Comparison of ENCODE assay signal across 21 cellular contexts in genomic region chr3:73772599-73772998, GRCh38.
A peak's percentile ranks its signal among the peaks of the same experiment; 100 is the strongest.
DNase-seq lines count a peak whose midpoint lies in the region; ATAC-seq and TF ChIP-seq lines count a peak whose summit lies in the region.
"Had no signal": no experiment of that assay in that cellular context is flagged by ENCODE, and none has a peak within 500 bp of the region (broad histone marks: within the 10 kb centered on the region; RNA-seq: fewer than 3 reads in every experiment).

No MANE protein-coding gene starts in this region.

- H4K20me1 ChIP-seq in SK-N-SH (ENCODE audit: insufficient read depth) = no peaks in the 10 kb centered on the region

- no peaks in the 10 kb centered on the region for H3K9me3 Mint-ChIP-seq in nephron
- no peaks in the 10 kb centered on the region for H3K9me3 Mint-ChIP-seq in T-helper 2 cell treated with Interferon-gamma antibody and Interleukin-4, amounts not matched to agents 5 μg/mL and 100 μg/mL, for 36 hours

- no peaks in the 10 kb centered on the region for H3K36me3 ChIP-seq in SK-N-SH (replicated peaks in 1 of 2; ENCODE audit: control insufficient read depth in 1 of 2, insufficient read depth in 2 of 2, low read length in 1 of 2)

- no peak overlapping the region for H3K4me3 Mint-ChIP-seq in nephron
- no peak overlapping the region for H3K4me3 Mint-ChIP-seq in T-helper 2 cell treated with Interferon-gamma antibody and Interleukin-4, amounts not matched to agents 5 μg/mL and 100 μg/mL, for 36 hours
- H3K4me3 Mint-ChIP-seq: CD4-positive, alpha-beta memory T cell had no signal

- CTCF ChIA-PET in SK-N-SH (lab: Yijun Ruan, JAX) = interaction anchor here (1.0 to 1.3 kb wide), 3 partner anchors 75 to 271 kb away, joined by 3 to 4 read pairs (median 3); no protein-coding TSS in a partner anchor

- H2AFZ ChIP-seq in SK-N-SH (ENCODE audit: low read depth) = no peak overlapping the region

- no peaks in the 10 kb centered on the region for H3K36me3 Mint-ChIP-seq in nephron (ENCODE audit: low read depth)
- H3K36me3 Mint-ChIP-seq in T-helper 2 cell treated with Interferon-gamma antibody and Interleukin-4, amounts not matched to agents 5 μg/mL and 100 μg/mL, for 36 hours (ENCODE audit: low read depth) = no peaks in the 10 kb centered on the region
- H3K36me3 Mint-ChIP-seq: CD4-positive, alpha-beta memory T cell had no signal

- H3K27ac ChIP-seq in SK-N-SH (ENCODE audit: low read depth in 2 of 2, low read length in 1 of 2) (peak overlapping the region; percentile 62 to 84), coronary artery (peak overlapping the region; percentile 15 to 75)

- 0 out of 2 replicates have a peak overlapping the region, but pooled peaks have one; percentile 0 for H3K4me2 ChIP-seq in SK-N-SH

- H3K4me1 Mint-ChIP-seq in nephron = peaks cover 34% of the 10 kb centered on the region
- no peaks in the 10 kb centered on the region for H3K4me1 Mint-ChIP-seq in T-helper 2 cell treated with Interferon-gamma antibody and Interleukin-4, amounts not matched to agents 5 μg/mL and 100 μg/mL, for 36 hours (ENCODE audit: low read depth)
- H3K4me1 Mint-ChIP-seq: CD4-positive, alpha-beta memory T cell had no signal

- H3K9ac ChIP-seq in SK-N-SH = no peak overlapping the region; the same call in 1 of the 2 replicates

- peaks cover 50% of the 10 kb centered on the region for H3F3A ChIP-seq in SK-N-SH (replicated peaks; ENCODE audit: insufficient read depth)

- no peaks in the 10 kb centered on the region for H3K79me2 ChIP-seq in SK-N-SH (ENCODE audit: insufficient read depth)

- peak overlapping the region; percentile 51 to 75 (median 55) for H3K27ac Mint-ChIP-seq in nephron
- no peak overlapping the region for H3K27ac Mint-ChIP-seq in T-helper 2 cell treated with Interferon-gamma antibody and Interleukin-4, amounts not matched to agents 5 μg/mL and 100 μg/mL, for 36 hours
- H3K27ac Mint-ChIP-seq: CD4-positive, alpha-beta memory T cell had no signal

- H3K27me3 Mint-ChIP-seq in nephron (ENCODE audit: low read depth) = no peaks in the 10 kb centered on the region
- no peaks in the 10 kb centered on the region for H3K27me3 Mint-ChIP-seq in T-helper 2 cell treated with Interferon-gamma antibody and Interleukin-4, amounts not matched to agents 5 μg/mL and 100 μg/mL, for 36 hours (ENCODE audit: low read depth)
- H3K27me3 Mint-ChIP-seq: CD4-positive, alpha-beta memory T cell had no signal

- 52% methylated on average over 2 of the region's 2 CpGs for WGBS in SK-N-SH (ENCODE audit: low lambda C conversion rate)

- no peaks in the 10 kb centered on the region for H3K27me3 ChIP-seq in SK-N-SH (ENCODE audit: insufficient read depth)

- TF ChIP-seq CTCF in SK-N-SH (IDR thresholded peaks at IDR 0.05) (no peak), coronary artery (IDR thresholded peaks at IDR 0.05) (no peak), nephron (IDR thresholded peaks at IDR 0.05; ENCODE audit: unreplicated experiment in 3 of 3) (no peak)

- ATAC-seq in esophagus mucosa (no peak), GM21515 (IDR thresholded peaks at IDR 0.05; ENCODE audit: unreplicated experiment) (no peak)
- ATAC-seq: HCT116 had no signal

- peak in 1 of 2 experiments; percentile 57; a peak in 1 of 4 replicates for TF ChIP-seq EP300 in SK-N-SH (IDR thresholded peaks at IDR 0.05; ENCODE audit: borderline replicate concordance in 1 of 2, low read depth in 1 of 2, low read length in 1 of 2)

- no peak for DNase-seq in SK-N-SH
- DNase-seq in coronary artery (ENCODE audit: low spot score) = no peak
- DNase-seq in RPMI8226 = no peak
- DNase-seq in T-helper 2 cell treated with Interferon-gamma antibody and Interleukin-4, amounts not matched to agents 5 μg/mL and 100 μg/mL, for 36 hours (ENCODE audit: low spot score) = no peak
- DNase-seq: AML-193; C1 segment of cervical spinal cord; CD4-positive, alpha-beta memory T cell; DMS 273 treated with DMSO at 0.1 percent for 48 hours; DMS79; KBM-7; MV-4-11; NCI-H1105; NCI-H1436 treated with DMSO at 0.1 percent for 48 hours; NCI-H2029; NCI-H446; NCI-H524 treated with DMSO at 0.1 percent for 48 hours; NCI-H774 had no signal

- H3K4me3 ChIP-seq in SK-N-SH (ENCODE audit: low read depth in 2 of 2, low read length in 1 of 2) (no peak overlapping the region), coronary artery (no peak overlapping the region)

- H3K9me3 ChIP-seq in SK-N-SH = no peaks in the 10 kb centered on the region

- TF ChIP-seq RAD21 in SK-N-SH (IDR thresholded peaks at IDR 0.05; ENCODE audit: low read length) = no peak

- no peaks in the 10 kb centered on the region for H3K9me2 ChIP-seq in SK-N-SH

- peaks cover 5 to 16% of the 10 kb centered on the region in 2 experiments; a peak in 3 of 4 replicates for H3K4me1 ChIP-seq in SK-N-SH (ENCODE audit: control insufficient read depth in 1 of 2, insufficient read depth in 2 of 2, low read depth in 1 of 2, low read length in 1 of 2)

- POLR2A ChIA-PET in SK-N-SH (lab: Yijun Ruan, JAX) = no interaction called here

TF ChIP-seq in SK-N-SH, 30 proteins besides CTCF, POLR2A, EP300 and RAD21:
- TF ChIP-seq GATA2 (CRISPR knock-in tag; IDR thresholded peaks at IDR 0.05) (no peak), USF1 (IDR thresholded peaks at IDR 0.05; ENCODE audit: borderline replicate concordance, low read depth) (no peak), GABPA (IDR thresholded peaks at IDR 0.05; ENCODE audit: low read depth) (no peak), FOXM1 (IDR thresholded peaks at IDR 0.05; ENCODE audit: low read depth) (0 out of 2 replicates have a peak, but pooled peaks have one; percentile 30), TCF12 (IDR thresholded peaks at IDR 0.05) (peak; percentile 51), NFIC (IDR thresholded peaks at IDR 0.05; ENCODE audit: borderline replicate concordance) (peak; percentile 45; the same call in 1 of the 2 replicates), TEAD4 (IDR thresholded peaks at IDR 0.05; ENCODE audit: borderline replicate concordance, insufficient read depth) (peak; percentile 45; the same call in 1 of the 2 replicates), YY1 (IDR thresholded peaks at IDR 0.05; ENCODE audit: low read depth) (no peak), JUND (IDR thresholded peaks at IDR 0.05) (peak; percentile 27; the same call in 1 of the 2 replicates), RCOR1 (IDR thresholded peaks at IDR 0.05; ENCODE audit: low read length) (no peak), REST (IDR thresholded peaks at IDR 0.05; ENCODE audit: low read depth, low read length) (no peak), PBX3 (IDR thresholded peaks at IDR 0.05) (peak; percentile 69), RXRA (IDR thresholded peaks at IDR 0.05; ENCODE audit: borderline replicate concordance, low read depth) (peak; percentile 24; the same call in 1 of the 2 replicates)
TF ChIP-seq in SK-N-SH: peak in this region for 7.
